In the genomic region with DNA sequence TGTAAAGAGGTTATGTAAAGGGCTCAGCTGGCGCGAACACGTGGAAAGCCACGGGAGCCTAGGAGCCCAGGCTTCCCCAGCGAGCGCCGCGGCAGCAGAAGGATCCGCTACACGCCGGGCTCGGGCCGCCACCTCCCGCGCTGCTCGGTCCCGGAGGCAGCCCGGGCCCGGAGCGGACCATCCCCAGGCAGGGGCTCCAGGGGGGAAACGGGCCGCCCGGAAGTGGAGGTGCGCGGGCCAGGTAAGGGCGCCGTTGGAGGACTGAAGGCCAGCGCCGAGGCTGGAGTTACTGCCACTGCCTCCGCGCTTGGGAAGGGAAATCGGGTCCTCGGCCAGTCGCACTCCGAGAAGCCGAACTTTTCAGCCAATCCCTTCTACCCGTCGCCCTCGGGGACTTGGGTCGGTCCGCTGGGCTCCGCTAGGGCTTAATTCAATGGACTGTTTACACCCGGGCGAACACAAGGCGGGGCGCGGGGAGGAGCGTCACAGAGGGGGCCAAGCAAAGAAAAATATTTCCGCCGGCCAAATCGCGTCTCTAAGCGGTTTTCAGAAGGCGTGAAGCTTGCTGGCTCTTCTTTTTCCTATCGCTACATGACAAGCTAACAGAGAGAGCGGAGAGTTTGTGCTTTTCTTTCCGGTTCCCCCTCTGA, we compare ENCODE assay signal across 8 cellular contexts. TPM values are rescaled to one million over a fixed set of nuclear protein-coding genes. Genes with fewer than 3 reads are reported as not detected.
DNase-seq lines count a peak whose midpoint lies in the region; ATAC-seq and TF ChIP-seq lines count a peak whose summit lies in the region.

No MANE protein-coding gene starts in this region.

- DNase-seq in DMS79 (lab: John Stamatoyannopoulos, UW) (peak; percentile 57), KBM-7 (peak; percentile 94), PC-3 (peak; percentile 90), erythroblast (lab: John Stamatoyannopoulos, UW) (peak; percentile 93 to 97)
- DNase-seq in activated T-cell treated with anti-CD3 and anti-CD28 coated beads, Interleukin-2, amount 50 U/mL, for 24 hours, result peak; percentile 92
- DNase-seq in stimulated activated CD8-positive, alpha-beta memory T cell treated with anti-CD3 and anti-CD28 coated beads, Interleukin-4, amount 100 ng/mL, for 4 hours (ENCODE audit: low read depth in 2 of 2, low spot score in 1 of 2), result peak; percentile 78 to 80

- peak overlapping the region; percentile 97 for H3K4me2 ChIP-seq in PC-3 (ENCODE audit: low read length)

- H2AFZ ChIP-seq in PC-3 (ENCODE audit: low read length), result peak overlapping the region; percentile 86

- H3K36me3 ChIP-seq in PC-3 (ENCODE audit: low read depth, low read length) (peaks cover 20% of the 10 kb centered on the region), mucosa of rectum (ENCODE audit: control insufficient read depth in 2 of 2, insufficient read depth in 2 of 2, low read length in 2 of 2) (peaks cover 5% of the 10 kb centered on the region in 2 donors)

- H3K27me3 ChIP-seq in PC-3 (ENCODE audit: low read length) (no peaks in the 10 kb centered on the region), mucosa of rectum (ENCODE audit: control insufficient read depth in 2 of 2, insufficient read depth in 2 of 2, low read length in 2 of 2) (no peaks in the 10 kb centered on the region)

- no peaks in the 10 kb centered on the region for H3K27me3 Mint-ChIP-seq in activated T-cell treated with anti-CD3 and anti-CD28 coated beads, Interleukin-2, amount 50 U/mL, for 24 hours

- peak; percentile 73 for ATAC-seq in GM21737 (IDR thresholded peaks at IDR 0.05; ENCODE audit: unreplicated experiment)
- ATAC-seq in PC-3, result peak; percentile 79

- no peaks in the 10 kb centered on the region for H3K9me3 ChIP-seq in PC-3 (ENCODE audit: low read length)
- no peaks in the 10 kb centered on the region for H3K9me3 ChIP-seq in mucosa of rectum (ENCODE audit: control insufficient read depth in 2 of 2, low read length in 2 of 2)

- no peak for TF ChIP-seq CTCF in PC-3 (conservative IDR thresholded peaks at IDR 0.05; ENCODE audit: low read depth, low read length)

- peak overlapping the region; percentile 93 for H3K4me3 Mint-ChIP-seq in activated T-cell treated with anti-CD3 and anti-CD28 coated beads, Interleukin-2, amount 50 U/mL, for 24 hours

- no peaks in the 10 kb centered on the region for H3K9me2 ChIP-seq in PC-3 (replicated peaks; ENCODE audit: low read length)

- in situ Hi-C loops in KBM-7 (cut with MboI; ENCODE audit: low pct_unique_long_range_greater_than_20kb, low sequenced_read_pairs), result no loop called here

- peak overlapping the region; percentile 100 for H3K27ac Mint-ChIP-seq in activated T-cell treated with anti-CD3 and anti-CD28 coated beads, Interleukin-2, amount 50 U/mL, for 24 hours

- H3F3A ChIP-seq in PC-3 (ENCODE audit: low read length, unreplicated experiment), result no peaks in the 10 kb centered on the region

- CTCF ChIA-PET in PC-3 (lab: Charles Lee), result interaction anchor here (1.7 kb wide), 1 partner anchor 71 kb away, joined by 14 read pairs; no protein-coding TSS in a partner anchor

- peaks cover 30% of the 10 kb centered on the region for H4K20me1 ChIP-seq in PC-3 (ENCODE audit: low read length)

- no TSS peak for BruUV-seq in PC-3 (replicated peaks; lab: Mats Ljungman, UMichigan)

- peaks cover 45% of the 10 kb centered on the region for H3K4me1 Mint-ChIP-seq in activated T-cell treated with anti-CD3 and anti-CD28 coated beads, Interleukin-2, amount 50 U/mL, for 24 hours (ENCODE audit: low read depth)

- peaks cover 27% of the 10 kb centered on the region for H3K4me1 ChIP-seq in PC-3 (ENCODE audit: insufficient read depth, low read length)
- peaks cover 28% of the 10 kb centered on the region in 2 donors for H3K4me1 ChIP-seq in mucosa of rectum (ENCODE audit: control insufficient read depth in 2 of 2, insufficient read depth in 2 of 2, low read length in 2 of 2)

- H3K9ac ChIP-seq in PC-3 (ENCODE audit: low read length), result peak overlapping the region; percentile 92
- H3K9ac ChIP-seq in mucosa of rectum (ENCODE audit: low read depth in 1 of 2, low read length in 2 of 2), result peak overlapping the region; percentile 93 to 98

- H3K27ac ChIP-seq in PC-3 (ENCODE audit: low read length) (peak overlapping the region; percentile 88), mucosa of rectum (ENCODE audit: low read depth in 2 of 2, low read length in 2 of 2) (peak overlapping the region; percentile 100)

- no peaks in the 10 kb centered on the region for H3K9me3 Mint-ChIP-seq in activated T-cell treated with anti-CD3 and anti-CD28 coated beads, Interleukin-2, amount 50 U/mL, for 24 hours

- peaks cover 43% of the 10 kb centered on the region for H3K79me2 ChIP-seq in PC-3 (ENCODE audit: low read length)

- intact Hi-C loops in PC-3 (cut with micrococcal nuclease), result loop anchor here (10.0 kb wide), 3 partner anchors 197 to 353 kb away; no protein-coding TSS in a partner anchor

- TF ChIP-seq POLR2A in erythroblast (IDR thresholded peaks at IDR 0.05; ENCODE audit: low read length), result peak; percentile 75

- POLR2A ChIA-PET in PC-3 (lab: Charles Lee; ENCODE audit: unreplicated experiment), result no interaction called here

- H3K4me3 ChIP-seq in PC-3 (ENCODE audit: low read length) (peak overlapping the region; percentile 87), mucosa of rectum (ENCODE audit: low read length in 2 of 2) (peak overlapping the region; percentile 94 to 96)

- peaks cover 42% of the 10 kb centered on the region for H3K36me3 Mint-ChIP-seq in activated T-cell treated with anti-CD3 and anti-CD28 coated beads, Interleukin-2, amount 50 U/mL, for 24 hours (ENCODE audit: low read depth)

RNA-seq across cellular contexts. Expression of a gene that starts 0.4 kb away (rescaled TPM):
- total RNA-seq in PC-3 (2014; rRNA removed), result 38.4 and 54.3 TPM in 2 replicates

Comparison
In these comparisons a context has a peak if more than half of its experiments do, and no peak if none do; other contexts are left out.
1. Peak in every context shown above with its lines: DNase-seq, ATAC-seq, H3K4me3 ChIP-seq and H3K27ac ChIP-seq.